ENCODE assay signal across 12 cellular contexts in the genomic region with DNA sequence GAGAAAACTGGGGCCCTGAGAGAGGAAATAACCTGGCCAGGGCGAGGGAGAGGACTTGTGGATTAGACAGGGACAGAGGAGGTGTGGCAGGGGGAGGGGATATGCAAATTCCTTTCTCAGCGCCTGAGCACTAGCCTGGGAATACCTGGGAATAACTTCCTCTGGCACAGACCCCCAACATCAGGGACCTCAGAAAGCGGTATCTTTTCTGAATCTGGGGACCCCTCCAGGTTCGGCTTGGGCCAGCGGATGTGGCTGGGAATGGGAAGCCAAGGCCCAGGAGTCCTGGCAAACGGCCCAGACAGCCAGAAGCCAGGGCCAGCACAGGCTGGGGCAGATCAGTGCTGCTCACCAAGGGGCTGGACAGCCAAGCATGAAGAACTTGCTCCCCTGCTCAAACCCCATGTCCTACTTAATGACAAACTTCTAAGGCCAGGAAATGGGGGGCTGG. TPM values are rescaled to one million over a fixed set of nuclear protein-coding genes. Genes with fewer than 3 reads are reported as not detected.
A peak's percentile ranks its signal among the peaks of the same experiment; 100 is the strongest.
DNase-seq lines count a peak whose midpoint lies in the region; ATAC-seq and TF ChIP-seq lines count a peak whose summit lies in the region.
"Had no signal": no experiment of that assay in that cellular context is flagged by ENCODE, and none has a peak within 500 bp of the region (broad histone marks: within the 10 kb centered on the region; RNA-seq: fewer than 3 reads in every experiment).

No MANE protein-coding gene starts in this region.

- H3K36me3 ChIP-seq in H7 (replicated peaks; ENCODE audit: control insufficient read depth, insufficient read depth, low read length) (no peaks in the 10 kb centered on the region), adrenal gland (replicated peaks in 1 of 2) (no peaks in the 10 kb centered on the region), psoas muscle (ENCODE audit: insufficient read depth in 1 of 2, low read depth in 1 of 2) (no peaks in the 10 kb centered on the region)

- H3K9me3 ChIP-seq in adrenal gland (replicated peaks in 1 of 3) (no peaks in the 10 kb centered on the region), right cardiac atrium (ENCODE audit: control insufficient read depth, low read length) (no peaks in the 10 kb centered on the region), psoas muscle (no peaks in the 10 kb centered on the region)

- intact Hi-C loops in adrenal gland (cut with DNase I) = loop anchor here (2.0 to 5.0 kb wide), 3 partner anchors 66 to 131 kb away; no protein-coding TSS in a partner anchor
- intact Hi-C loops in right cardiac atrium (cut with DNase I) = loop anchor here in 3 of 4 donors (5.0 to 10.0 kb wide), 5 partner anchors 69 to 279 kb away; a partner anchor contains a TSS
- intact Hi-C loops in psoas muscle (cut with DNase I) = loop anchor here (5.0 to 10.0 kb wide), 5 partner anchors 66 to 286 kb away; no protein-coding TSS in a partner anchor

- DNase-seq in H7 (peak; percentile 90), adrenal gland (peak; percentile 66 to 86 (median 79)), right cardiac atrium (peak; percentile 61 to 84 (median 83)), psoas muscle (peak; percentile 42 to 63), NCI-H2081 (lab: John Stamatoyannopoulos, UW) (no peak), NCI-H2029 treated with DMSO at 0.1 percent for 48 hours (lab: John Stamatoyannopoulos, UW) (no peak), KG1 (lab: John Stamatoyannopoulos, UW) (no peak)
- no peak for DNase-seq in stimulated activated CD4-positive, alpha-beta T cell treated with anti-CD3 and anti-CD28 coated beads, Interleukin-2, amount 100 ng/mL, for 48 hours
- DNase-seq: central memory CD4-positive, alpha-beta T cell; DMS153; NCI-H226; SW 1271 had no signal

- H3K4me3 ChIP-seq in H7 (ENCODE audit: insufficient read depth, low read depth, low read length) (no peak overlapping the region), adrenal gland (no peak overlapping the region), right cardiac atrium (ENCODE audit: low read length) (no peak overlapping the region), psoas muscle (no peak overlapping the region)

- H3K27me3 ChIP-seq in H7 (ENCODE audit: control insufficient read depth, insufficient read depth, low read length) (no peaks in the 10 kb centered on the region), adrenal gland (no peaks in the 10 kb centered on the region), right cardiac atrium (ENCODE audit: control insufficient read depth, insufficient read depth) (no peaks in the 10 kb centered on the region), psoas muscle (ENCODE audit: insufficient read depth in 3 of 3, low read length in 2 of 3) (no peaks in the 10 kb centered on the region)

- peak; percentile 62 to 66 for ATAC-seq in right cardiac atrium
- ATAC-seq in psoas muscle = peak in 3 of 4 donors; percentile 40 to 45 (median 43)

- no peak for TF ChIP-seq POLR2A in adrenal gland (IDR thresholded peaks at IDR 0.05)

- H3K27ac ChIP-seq in adrenal gland (no peak overlapping the region), right cardiac atrium (ENCODE audit: low read length) (no peak overlapping the region), psoas muscle (no peak overlapping the region)

- TF ChIP-seq CTCF in adrenal gland (IDR thresholded peaks at IDR 0.05) = no peak
- TF ChIP-seq CTCF in psoas muscle (IDR thresholded peaks at IDR 0.05) = no peak

- 17 to 53% (median 41%) methylated on average over 5 to 6 of the region's 6 CpGs for WGBS in adrenal gland, 4 donors
- 33% methylated on average over 6 of the region's 6 CpGs for WGBS in right cardiac atrium
- WGBS in psoas muscle, 3 donors = 19 to 31% (median 26%) methylated on average over 6 of the region's 6 CpGs

- H3K4me1 ChIP-seq in adrenal gland (replicated peaks in 1 of 2) (no peaks in the 10 kb centered on the region), right cardiac atrium (ENCODE audit: control insufficient read depth, insufficient read depth, low read length) (no peaks in the 10 kb centered on the region), psoas muscle (peaks cover 5% of the 10 kb centered on the region)

RNA-seq across cellular contexts. Expression of a gene that starts 9.2 kb away (rescaled TPM):
- 2.7 and 3.9 TPM in 2 replicates for total RNA-seq in H7 (2014; rRNA removed; shearing (Covaris generic))
- total RNA-seq in adrenal gland = 10 to 100 TPM in 4 of 8 donors, 1 to 10 TPM in 4; 1.9 to 42.3 (median 9.8) TPM
- 1 to 10 TPM; 2.5 to 5.8 (median 4.3) TPM for polyA plus RNA-seq in adrenal gland
- total RNA-seq in right cardiac atrium = under 1 TPM in 3 of 4 donors, not detected in 1; 0.35 to 0.51 (median 0.42) TPM
- polyA plus RNA-seq in right cardiac atrium = 1.1 TPM
- under 1 TPM in 1 of 4 donors, not detected in 3; 0.12 TPM for total RNA-seq in psoas muscle
- under 1 TPM; 0.43 to 0.64 (median 0.59) TPM for polyA plus RNA-seq in psoas muscle

RNA-seq across cellular contexts. Expression of a gene that starts 20.8 kb away (rescaled TPM):
- total RNA-seq in H7 (2014; rRNA removed; shearing (Covaris generic)) = 0.03 and 0.11 TPM in 2 replicates
- total RNA-seq in adrenal gland = 10 to 100 TPM; 11.7 to 26.2 (median 21.8) TPM
- 10 to 100 TPM; 18.8 to 43.5 (median 19.8) TPM for polyA plus RNA-seq in adrenal gland
- total RNA-seq in right cardiac atrium = 100 to 1,000 TPM in 3 of 4 donors, 10 to 100 TPM in 1; 74.7 to 170 (median 115) TPM
- 97.5 TPM for polyA plus RNA-seq in right cardiac atrium
- total RNA-seq in psoas muscle = 100 to 1,000 TPM in 3 of 4 donors, 10 to 100 TPM in 1; 78.5 to 263 (median 184) TPM
- 100 to 1,000 TPM; 154 to 276 (median 188) TPM for polyA plus RNA-seq in psoas muscle

RNA-seq across cellular contexts. Expression of a gene that starts 55.9 kb away (rescaled TPM):
- 64.0 and 87.1 TPM in 2 replicates for total RNA-seq in H7 (2014; rRNA removed; shearing (Covaris generic))
- total RNA-seq in adrenal gland (10 to 100 TPM; 45.9 to 81.6 (median 61.1) TPM), right cardiac atrium (10 to 100 TPM; 26.8 to 37.1 (median 28.3) TPM), psoas muscle (10 to 100 TPM; 17.7 to 38.6 (median 30.8) TPM)
- polyA plus RNA-seq in adrenal gland (100 to 1,000 TPM in 1 of 3 donors, 10 to 100 TPM in 2; 51.3 to 111 (median 66.2) TPM), right cardiac atrium (34.7 TPM), psoas muscle (10 to 100 TPM; 32.9 to 48.9 (median 39.7) TPM)

Comparison
In these comparisons a context has a peak if more than half of its experiments do, and no peak if none do; other contexts are left out.
1. DNase-seq: peak in H7 (single experiment), adrenal gland (7 of 7), right cardiac atrium (3 of 3) and psoas muscle (2 of 2); none in stimulated activated CD4-positive, alpha-beta T cell treated with anti-CD3 and anti-CD28 coated beads, Interleukin-2, amount 100 ng/mL, for 48 hours (0 of 2), NCI-H2081 (0 of 2), NCI-H2029 treated with DMSO at 0.1 percent for 48 hours (single experiment) and KG1 (single experiment).
2. RNA of a gene that starts 20.8 kb away (total RNA-seq): 78.5 to 263 TPM in psoas muscle, 74.7 to 170 TPM in right cardiac atrium and 11.7 to 26.2 TPM in adrenal gland; 0.03 to 0.11 TPM in H7; every median in the first group is over 10 times any median in the second.